11 cellular contexts compared by ENCODE assay signal in genomic region chr9:114613087-114613486, GRCh38. TPM values are rescaled to one million over a fixed set of nuclear protein-coding genes. Genes with fewer than 3 reads are reported as not detected.
DNase-seq lines count a peak whose midpoint lies in the region; ATAC-seq and TF ChIP-seq lines count a peak whose summit lies in the region.
"Had no signal": no experiment of that assay in that cellular context is flagged by ENCODE, and none has a peak within 500 bp of the region (broad histone marks: within the 10 kb centered on the region; RNA-seq: fewer than 3 reads in every experiment).

No MANE protein-coding gene starts in this region.

- H3K79me2 ChIP-seq in KMS-11 (ENCODE audit: insufficient read depth, low read depth): peaks cover 79% of the 10 kb centered on the region

- no peaks in the 10 kb centered on the region for H3K36me3 Mint-ChIP-seq in neural crest cell (ENCODE audit: low read depth)
- peaks cover 8% of the 10 kb centered on the region; the same call in 1 of the 2 replicates for H3K36me3 Mint-ChIP-seq in HFFc6 (ENCODE audit: low read depth)

- H3K27ac ChIP-seq in BLaER1 treated with 17β-estradiol and CSF1 and Interleukin-3, amounts not matched to agents 10 nM and 100 nM: peak overlapping the region in 9 of 11 experiments; percentile 97 to 99 (median 99); a peak in 15 of 22 replicates
- peak overlapping the region; percentile 95 for H3K27ac ChIP-seq in KMS-11
- peak overlapping the region in 3 of 5 donors; percentile 22 to 97 (median 96) for H3K27ac ChIP-seq in adrenal gland
- H3K27ac ChIP-seq in suprapubic skin: no peak overlapping the region

- peak overlapping the region; percentile 71 to 89 (median 82); a peak in 14 of 20 replicates for H3K4me3 ChIP-seq in BLaER1 treated with 17β-estradiol and CSF1 and Interleukin-3, amounts not matched to agents 10 nM and 100 nM
- H3K4me3 ChIP-seq in KMS-11 (IDR thresholded peaks at IDR 0.05; ENCODE audit: insufficient read depth, low read depth, low read length): no peak overlapping the region
- no peak overlapping the region for H3K4me3 ChIP-seq in adrenal gland
- no peak overlapping the region for H3K4me3 ChIP-seq in suprapubic skin

- ATAC-seq in GM19328 (IDR thresholded peaks at IDR 0.05; ENCODE audit: unreplicated experiment): no peak

- TF ChIP-seq POLR2A in adrenal gland (IDR thresholded peaks at IDR 0.05) (no peak), suprapubic skin (IDR thresholded peaks at IDR 0.05) (no peak)

- H3K4me1 Mint-ChIP-seq in neural crest cell (peaks cover 29% of the 10 kb centered on the region), HFFc6 (ENCODE audit: low read depth) (peaks cover 37% of the 10 kb centered on the region)

- DNase-seq in adrenal gland: no peak
- DNase-seq in neural crest cell (ENCODE audit: low read depth, low spot score): no peak
- no peak for DNase-seq in HFFc6
- no peak for DNase-seq in DMS114 treated with DMSO at 0.1 percent for 48 hours (lab: John Stamatoyannopoulos, UW; ENCODE audit: unreplicated experiment)
- no peak for DNase-seq in suprapubic skin (ENCODE audit: low spot score in 2 of 2)
- DNase-seq: effector CD4-positive, alpha-beta T cell; NCI-H226 had no signal

- WGBS in adrenal gland, 4 donors: 75 to 86% (median 80%) methylated on average over 4 to 7 of the region's 7 CpGs
- 53% methylated on average over 7 of the region's 7 CpGs for WGBS in suprapubic skin

- no peaks in the 10 kb centered on the region for H3K9me3 ChIP-seq in BLaER1 treated with 17β-estradiol and CSF1 and Interleukin-3, amounts not matched to agents 10 nM and 100 nM (replicated peaks in 1 of 11)
- H3K9me3 ChIP-seq in adrenal gland (replicated peaks in 1 of 3): no peaks in the 10 kb centered on the region
- no peaks in the 10 kb centered on the region for H3K9me3 ChIP-seq in suprapubic skin

- TF ChIP-seq EP300 in suprapubic skin (IDR thresholded peaks at IDR 0.05): no peak

- peak overlapping the region; percentile 94 to 100 (median 98); a peak in 21 of 22 replicates for H3K9ac ChIP-seq in BLaER1 treated with 17β-estradiol and CSF1 and Interleukin-3, amounts not matched to agents 10 nM and 100 nM
- peak overlapping the region; percentile 96; the same call in 1 of the 2 replicates for H3K9ac ChIP-seq in KMS-11

- H2AFZ ChIP-seq in KMS-11 (ENCODE audit: low read depth): 0 out of 2 replicates have a peak overlapping the region, but pooled peaks have one; percentile 1

- H3K9me3 Mint-ChIP-seq in neural crest cell (no peaks in the 10 kb centered on the region), HFFc6 (no peaks in the 10 kb centered on the region)

- TF ChIP-seq CTCF in KMS-11 (conservative IDR thresholded peaks at IDR 0.05; ENCODE audit: low read depth, low read length): no peak
- TF ChIP-seq CTCF in adrenal gland (IDR thresholded peaks at IDR 0.05): no peak
- no peak for TF ChIP-seq CTCF in neural crest cell (conservative IDR thresholded peaks at IDR 0.05)
- TF ChIP-seq CTCF in HFFc6 (IDR thresholded peaks at IDR 0.05): no peak
- TF ChIP-seq CTCF in suprapubic skin (IDR thresholded peaks at IDR 0.05): no peak

- H3K36me3 ChIP-seq in BLaER1 treated with 17β-estradiol and CSF1 and Interleukin-3, amounts not matched to agents 10 nM and 100 nM: peaks cover 1 to 36% (median 17%) of the 10 kb centered on the region in 11 experiments; a peak in 17 of 22 replicates
- no peaks in the 10 kb centered on the region for H3K36me3 ChIP-seq in KMS-11 (ENCODE audit: insufficient read depth)
- H3K36me3 ChIP-seq in adrenal gland (replicated peaks in 1 of 2): no peaks in the 10 kb centered on the region
- no peaks in the 10 kb centered on the region for H3K36me3 ChIP-seq in suprapubic skin

- H3K4me1 ChIP-seq in BLaER1 treated with 17β-estradiol and CSF1 and Interleukin-3, amounts not matched to agents 10 nM and 100 nM: peaks cover 60 to 90% (median 83%) of the 10 kb centered on the region in 10 experiments
- H3K4me1 ChIP-seq in KMS-11 (ENCODE audit: low read depth, poor library complexity, severe bottlenecking) (peaks cover 86% of the 10 kb centered on the region), adrenal gland (replicated peaks in 1 of 2) (peaks cover 11 to 41% of the 10 kb centered on the region in 2 donors), suprapubic skin (peaks cover 41% of the 10 kb centered on the region)

- H3K4me2 ChIP-seq in BLaER1 treated with 17β-estradiol and CSF1 and Interleukin-3, amounts not matched to agents 10 nM and 100 nM: peak overlapping the region; percentile 94 to 99 (median 98)
- H3K4me2 ChIP-seq in KMS-11: peak overlapping the region; percentile 91

- H3K4me3 Mint-ChIP-seq in neural crest cell: peak overlapping the region; percentile 84
- H3K4me3 Mint-ChIP-seq in HFFc6: no peak overlapping the region

- H3K27me3 Mint-ChIP-seq in neural crest cell (ENCODE audit: low read depth) (no peaks in the 10 kb centered on the region), HFFc6 (ENCODE audit: insufficient read depth) (no peaks in the 10 kb centered on the region; the same call in 1 of the 2 replicates)

- H4K20me1 ChIP-seq in BLaER1 treated with 17β-estradiol and CSF1 and Interleukin-3, amounts not matched to agents 10 nM and 100 nM: peaks cover 0 to 60% (median 5%) of the 10 kb centered on the region in 11 experiments; a peak in 6 of 22 replicates
- H4K20me1 ChIP-seq in KMS-11 (ENCODE audit: insufficient read depth): no peaks in the 10 kb centered on the region

- intact Hi-C loops in adrenal gland (cut with DNase I): no loop called here

- no peak overlapping the region for H3K27ac Mint-ChIP-seq in neural crest cell (ENCODE audit: unreplicated experiment)
- H3K27ac Mint-ChIP-seq in HFFc6: no peak overlapping the region

- H3K27me3 ChIP-seq in BLaER1 treated with 17β-estradiol and CSF1 and Interleukin-3, amounts not matched to agents 10 nM and 100 nM: no peaks in the 10 kb centered on the region
- H3K27me3 ChIP-seq in KMS-11 (ENCODE audit: insufficient read depth, low read depth): no peaks in the 10 kb centered on the region
- no peaks in the 10 kb centered on the region for H3K27me3 ChIP-seq in adrenal gland
- H3K27me3 ChIP-seq in suprapubic skin: no peaks in the 10 kb centered on the region

RNA-seq across cellular contexts. Expression of gene TMEM268, which starts 2.0 kb away (rescaled TPM):
- total RNA-seq in adrenal gland: 10 to 100 TPM; 12.8 to 20.5 (median 17.9) TPM
- polyA plus RNA-seq in adrenal gland: 10 to 100 TPM in 1 of 3 donors, 1 to 10 TPM in 2; 5.7 to 19.2 (median 6.8) TPM
- 9.3 and 9.8 TPM in 2 replicates for total RNA-seq in neural crest cell
- 1 to 10 TPM; 5.1 to 7.5 (median 5.6) TPM for total RNA-seq in HFFc6 (2021; fragmentation: NEBNext Ultra II Directional; extraction: Animal tissue kit (Norgen Biotek cat#: 25700))
- 10 to 100 TPM in 2 of 4 donors, 1 to 10 TPM in 2; 3.2 to 12.3 (median 7.9) TPM for total RNA-seq in suprapubic skin

RNA-seq across cellular contexts. Expression of gene ATP6V1G1, which starts 25.5 kb away (rescaled TPM):
- 100 to 1,000 TPM; 109 to 314 (median 170) TPM for total RNA-seq in adrenal gland
- 100 to 1,000 TPM; 174 to 303 (median 193) TPM for polyA plus RNA-seq in adrenal gland
- total RNA-seq in neural crest cell: 111 and 112 TPM in 2 replicates
- total RNA-seq in HFFc6 (2021; fragmentation: NEBNext Ultra II Directional; extraction: Animal tissue kit (Norgen Biotek cat#: 25700)): 100 to 1,000 TPM in 1 of 6 experiments, 10 to 100 TPM in 5; 74.2 to 104 (median 86.5) TPM
- 100 to 1,000 TPM; 181 to 234 (median 209) TPM for total RNA-seq in suprapubic skin

RNA-seq across cellular contexts. Expression of gene TEX53, which starts 44.5 kb away (rescaled TPM):
- total RNA-seq in adrenal gland: not detected
- not detected for polyA plus RNA-seq in adrenal gland
- not detected in 2 replicates for total RNA-seq in neural crest cell
- total RNA-seq in HFFc6 (2021; fragmentation: NEBNext Ultra II Directional; extraction: Animal tissue kit (Norgen Biotek cat#: 25700)): not detected
- total RNA-seq in suprapubic skin: not detected
- total RNA-seq: omental fat pad had no signal

Comparison
In these comparisons a context has a peak if more than half of its experiments do, and no peak if none do; other contexts are left out.
1. H3K4me3 ChIP-seq: peak in BLaER1 treated with 17β-estradiol and CSF1 and Interleukin-3, amounts not matched to agents 10 nM and 100 nM (10 of 10); none in KMS-11 (single experiment), adrenal gland (0 of 4) and suprapubic skin (single experiment).